ENCODE assay signal across 7 cellular contexts in the genomic region with DNA sequence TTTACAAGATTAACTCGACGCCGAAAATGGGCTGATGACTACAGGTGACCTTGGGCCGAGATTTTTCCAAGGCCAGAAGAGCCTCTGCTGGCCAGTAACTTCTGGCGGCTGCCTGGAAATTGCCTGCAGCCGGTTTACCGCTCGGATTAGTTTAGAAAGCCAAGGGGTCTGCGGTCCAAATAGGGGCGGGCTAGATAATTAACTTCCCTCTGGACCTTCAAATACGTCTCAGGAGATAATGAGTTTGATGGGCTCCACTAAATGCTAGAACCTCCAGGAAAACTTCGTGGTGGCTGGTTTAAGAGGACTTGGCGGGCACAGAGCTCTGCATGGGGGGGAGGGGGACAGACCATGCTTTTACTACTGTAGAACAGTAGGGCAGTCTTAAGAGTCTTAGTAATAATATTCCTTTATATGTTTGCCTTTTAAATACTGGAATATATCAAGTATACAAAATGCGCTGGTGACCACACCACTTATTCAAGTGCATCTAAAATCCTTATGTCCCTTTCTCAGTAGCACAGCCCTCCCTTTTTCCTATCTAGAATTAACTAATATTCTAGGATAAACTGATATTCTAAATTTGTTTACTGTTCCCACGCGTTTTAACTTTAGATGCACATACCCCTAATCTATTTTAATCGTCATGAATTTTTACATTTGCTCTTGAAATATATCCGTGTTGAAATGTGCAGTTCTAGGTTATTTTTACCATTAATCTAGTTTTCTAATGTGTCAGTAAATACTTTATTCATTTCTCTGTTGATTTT.
DNase-seq lines count a peak whose midpoint lies in the region; ATAC-seq and FAIRE-seq lines count a peak whose summit lies in the region.

No MANE protein-coding gene starts in this region.

- peaks cover 0 to 10% of the 10 kb centered on the region in 2 donors for H3K36me3 Mint-ChIP-seq in naive B cell

- ATAC-seq in GM18907 (IDR thresholded peaks at IDR 0.05; ENCODE audit: unreplicated experiment) (peak; percentile 19), HG02798 (IDR thresholded peaks at IDR 0.05; ENCODE audit: poor library complexity, unreplicated experiment) (peak; percentile 15), naive B cell (ENCODE audit: low read depth in 2 of 2) (peak; percentile 3 to 14)

- peaks cover 0 to 1% (median 0%) of the 10 kb centered on the region in 7 donors for H3K9me3 Mint-ChIP-seq in naive B cell

- H3K27me3 Mint-ChIP-seq in naive B cell, result no peaks in the 10 kb centered on the region

- peak overlapping the region; percentile 95 to 99 (median 97) for H3K27ac Mint-ChIP-seq in naive B cell

- FAIRE-seq in HTR-8/SVneo (lab: Jason Lieb, UNC), result no peak

- DNase-seq in OCI-M1 (lab: John Stamatoyannopoulos, UW) (peak; percentile 96), ecto neural progenitor cell (ENCODE audit: low spot score) (peak; percentile 50), naive B cell (no peak), HTR-8/SVneo (ENCODE audit: insufficient read length, low spot score) (no peak)
- no peak for DNase-seq in stimulated activated naive CD4-positive, alpha-beta T cell (lab: John Stamatoyannopoulos, UW)

- H3K4me3 Mint-ChIP-seq in naive B cell, result peak overlapping the region; percentile 93 to 99 (median 98)

- H3K4me1 Mint-ChIP-seq in naive B cell, result peaks cover 26 to 67% (median 50%) of the 10 kb centered on the region in 3 donors

Comparison
In these comparisons a context has a peak if more than half of its experiments do, and no peak if none do; other contexts are left out.
1. DNase-seq: peak in OCI-M1 (single experiment) and ecto neural progenitor cell (single experiment); none in naive B cell (single experiment), HTR-8/SVneo (single experiment) and stimulated activated naive CD4-positive, alpha-beta T cell (0 of 6).
2. Peak in every context shown above with its lines, with median percentiles within 50 percentile points of each other: ATAC-seq.